In genomic region chr1:15757575-15758401, GRCh38 we compare ENCODE assay signal across 9 cellular contexts. TPM values are rescaled to one million over a fixed set of nuclear protein-coding genes. Genes with fewer than 3 reads are reported as not detected.
A peak's percentile ranks its signal among the peaks of the same experiment; 100 is the strongest.
DNase-seq lines count a peak whose midpoint lies in the region; ATAC-seq, FAIRE-seq and TF ChIP-seq lines count a peak whose summit lies in the region.
"Had no signal": no experiment of that assay in that cellular context is flagged by ENCODE, and none has a peak within 500 bp of the region (broad histone marks: within the 10 kb centered on the region; RNA-seq: fewer than 3 reads in every experiment).

No MANE protein-coding gene starts in this region.

- H3K4me2 ChIP-seq in A549 (peak overlapping the region; percentile 85), IMR-90 (ENCODE audit: low read depth, low read length) (peak overlapping the region; percentile 84)

- H3K56ac ChIP-seq in IMR-90 (ENCODE audit: extremely low read depth, insufficient read depth, low read length): no peak overlapping the region

- H3K79me1 ChIP-seq in IMR-90 (ENCODE audit: low read depth in 1 of 2, low read length in 2 of 2): peaks cover 8 to 37% of the 10 kb centered on the region in 2 experiments; a peak in 3 of 4 replicates

- ATAC-seq in A549 (peak; percentile 19 to 21; a peak in 4 of 6 replicates), IMR-90 (ENCODE audit: low read depth) (peak; percentile 6; the same call in 1 of the 2 replicates), HG03521 (IDR thresholded peaks at IDR 0.05; ENCODE audit: unreplicated experiment) (no peak)

- H2BK20ac ChIP-seq in IMR-90 (ENCODE audit: low read depth, low read length): no peak overlapping the region

- peak overlapping the region; percentile 96 for H4K5ac ChIP-seq in IMR-90 (ENCODE audit: low read depth, low read length)

- H4K20me1 ChIP-seq in IMR-90 (ENCODE audit: insufficient read depth, low read length): peaks cover 20% of the 10 kb centered on the region

- peaks cover 7% of the 10 kb centered on the region for H3K9me1 ChIP-seq in IMR-90 (ENCODE audit: insufficient read depth, low read length)

- peak overlapping the region; percentile 54 for H2AK5ac ChIP-seq in IMR-90 (ENCODE audit: low read depth, low read length)

- DNase-seq in A549 (ENCODE audit: low read depth in 1 of 2, low spot score in 1 of 2) (no peak), IMR-90 (peak; percentile 12), dorsolateral prefrontal cortex (no peak), SKM-1 (lab: John Stamatoyannopoulos, UW; ENCODE audit: unreplicated experiment) (no peak), mucosa of gallbladder (ENCODE audit: low spot score) (no peak)
- DNase-seq in activated CD4-positive, CD25-positive, alpha-beta regulatory T cell treated with anti-CD3 and anti-CD28 coated beads, Interleukin-2, amount 50 U/mL, for 72 hours: no peak
- DNase-seq: NCI-H1417 treated with DMSO at 0.1 percent for 48 hours had no signal

- H3K14ac ChIP-seq in IMR-90 (replicated peaks; ENCODE audit: low read depth, low read length): peak overlapping the region; percentile 94

- H3K18ac ChIP-seq in IMR-90 (ENCODE audit: low read depth, low read length): peak overlapping the region; percentile 48; the same call in 1 of the 2 replicates

- H3K4ac ChIP-seq in IMR-90 (ENCODE audit: low read depth, low read length): peak overlapping the region; percentile 84

- peak overlapping the region; percentile 40 to 96 for H4K8ac ChIP-seq in IMR-90 (ENCODE audit: low read depth in 2 of 2, low read length in 2 of 2)

- intact Hi-C loops in IMR-90 (cut with micrococcal nuclease) (no loop called here), dorsolateral prefrontal cortex (cut with DNase I) (no loop called here)

- WGBS in A549 (ENCODE audit: missing lambda C conversion rate): 51% methylated on average over 17 of the region's 28 CpGs
- 28% methylated on average over 6 of the region's 28 CpGs; no CpG with 5 or more reads in 1 of the 2 experiments for WGBS in IMR-90 (ENCODE audit: extremely low coverage in 2 of 2, insufficient read length in 1 of 2), 2 experiments

- H3K4me3 ChIP-seq in A549: peak overlapping the region; percentile 97
- peak overlapping the region; percentile 68 for H3K4me3 ChIP-seq in IMR-90 (ENCODE audit: insufficient read depth, low read depth, low read length)
- peak overlapping the region in 45 of 59 donors; percentile 1 to 67 (median 55) for H3K4me3 ChIP-seq in dorsolateral prefrontal cortex
- peak overlapping the region; percentile 75 to 82 for H3K4me3 ChIP-seq in mucosa of rectum (ENCODE audit: low read length in 2 of 2)

- H3K9ac ChIP-seq in IMR-90 (ENCODE audit: low read depth, low read length) (peak overlapping the region; percentile 22), mucosa of rectum (ENCODE audit: low read depth in 1 of 2, low read length in 2 of 2) (peak overlapping the region; percentile 90 to 95)

- CTCF ChIA-PET in A549 (lab: Yijun Ruan, JAX) (interaction anchor here (0.9 to 1.5 kb wide), 2 partner anchors 16 to 140 kb away, joined by 3 to 7 read pairs; no protein-coding TSS in a partner anchor), IMR-90 (lab: Yijun Ruan, JAX) (no interaction called here)

- in situ Hi-C loops in IMR-90 (cut with MboI; ENCODE audit: low sequenced_read_pairs): no loop called here

- H2BK120ac ChIP-seq in IMR-90 (ENCODE audit: low read depth, low read length): peak overlapping the region; percentile 47

- no peaks in the 10 kb centered on the region; the same call in 1 of the 2 replicates for H3K36me3 ChIP-seq in IMR-90 (ENCODE audit: control insufficient read depth, insufficient read depth, low read length)
- peaks cover 0 to 6% of the 10 kb centered on the region in 2 donors for H3K36me3 ChIP-seq in mucosa of rectum (ENCODE audit: control insufficient read depth in 2 of 2, insufficient read depth in 2 of 2, low read length in 2 of 2)

- POLR2A ChIA-PET in A549 (lab: Yijun Ruan, JAX): no interaction called here
- POLR2A ChIA-PET in IMR-90 (lab: Charles Lee; ENCODE audit: unreplicated experiment): no interaction called here

- no peak for FAIRE-seq in A549 (lab: Jason Lieb, UNC)

- H3K4me1 ChIP-seq in A549 (peaks cover 46% of the 10 kb centered on the region), IMR-90 (ENCODE audit: control insufficient read depth, insufficient read depth, low read length) (peaks cover 17% of the 10 kb centered on the region), mucosa of rectum (ENCODE audit: control insufficient read depth in 2 of 2, insufficient read depth in 2 of 2, low read length in 2 of 2) (peaks cover 25 to 49% of the 10 kb centered on the region in 2 donors)

- TF ChIP-seq RAD21 in A549 (conservative IDR thresholded peaks at IDR 0.05 in 1 of 2, IDR thresholded peaks at IDR 0.05 in 1 of 2) (no peak), IMR-90 (IDR thresholded peaks at IDR 0.05; ENCODE audit: low read length) (no peak)

- TF ChIP-seq CTCF in A549 (IDR thresholded peaks at IDR 0.05) (no peak), IMR-90 (conservative IDR thresholded peaks at IDR 0.05; ENCODE audit: low read depth, low read length) (no peak), dorsolateral prefrontal cortex (IDR thresholded peaks at IDR 0.05 in 54 of 56, conservative IDR thresholded peaks at IDR 0.05 in 2 of 56; ENCODE audit: low read depth in 1 of 56, partially characterized antibody in 56 of 56) (no peak)

- H3K27ac ChIP-seq in A549: peak overlapping the region; percentile 94 to 99
- H3K27ac ChIP-seq in IMR-90 (ENCODE audit: insufficient read depth, low read length): peak overlapping the region; percentile 39
- H3K27ac ChIP-seq in dorsolateral prefrontal cortex: peak overlapping the region in 9 of 59 donors; percentile 7 to 74 (median 33)
- peak overlapping the region; percentile 89 to 91 for H3K27ac ChIP-seq in mucosa of rectum (ENCODE audit: low read depth in 2 of 2, low read length in 2 of 2)

- no peaks in the 10 kb centered on the region for H3K27me3 ChIP-seq in IMR-90 (ENCODE audit: control insufficient read depth, insufficient read depth, low read length)
- H3K27me3 ChIP-seq in dorsolateral prefrontal cortex: peaks cover 0 to 36% (median 15%) of the 10 kb centered on the region in 45 donors
- H3K27me3 ChIP-seq in mucosa of rectum (ENCODE audit: control insufficient read depth in 2 of 2, insufficient read depth in 2 of 2, low read length in 2 of 2): peaks cover 0 to 4% of the 10 kb centered on the region in 2 donors

- peak overlapping the region; percentile 93 for H2AK9ac ChIP-seq in IMR-90 (replicated peaks; ENCODE audit: low read depth, low read length, poor library complexity)

- dilution Hi-C loops in IMR-90 (cut with HindIII; ENCODE audit: low sequenced_read_pairs, unreplicated experiment): no loop called here

- H2BK15ac ChIP-seq in IMR-90 (ENCODE audit: low read depth, low read length): peak overlapping the region; percentile 89; the same call in 2 of the 3 replicates

- TF ChIP-seq EP300 in A549 (IDR thresholded peaks at IDR 0.05): no peak

- H2BK5ac ChIP-seq in IMR-90 (ENCODE audit: low read depth, low read length, poor library complexity, severe bottlenecking): peak overlapping the region; percentile 23

- H4K91ac ChIP-seq in IMR-90 (ENCODE audit: insufficient read depth, low read depth, low read length): peak overlapping the region; percentile 93

- TF ChIP-seq POLR2A in A549 (IDR thresholded peaks at IDR 0.05; ENCODE audit: low read length): no peak
- no peak for TF ChIP-seq POLR2A in IMR-90 (IDR thresholded peaks at IDR 0.05; ENCODE audit: low read depth, low read length)

- BruUV-seq in IMR-90 (replicated peaks; lab: Mats Ljungman, UMichigan): no TSS peak

- peak overlapping the region; percentile 94 for H2AFZ ChIP-seq in IMR-90 (replicated peaks; ENCODE audit: low read length, poor library complexity)

- H3K9me3 ChIP-seq in A549: no peaks in the 10 kb centered on the region
- H3K9me3 ChIP-seq in IMR-90 (ENCODE audit: control insufficient read depth, insufficient read depth, low read length): no peaks in the 10 kb centered on the region
- H3K9me3 ChIP-seq in mucosa of rectum (ENCODE audit: control insufficient read depth in 2 of 2, low read length in 2 of 2): no peaks in the 10 kb centered on the region

- H3K23ac ChIP-seq in IMR-90 (ENCODE audit: low read depth, low read length): peak overlapping the region; percentile 87; the same call in 1 of the 2 replicates

RNA-seq across cellular contexts. Expression of gene FBLIM1, which starts 0.8 kb away (rescaled TPM):
- polyA plus RNA-seq in A549 (2011; rRNA removed): 24.6 and 28.9 TPM in 2 replicates
- 21.7 and 31.5 TPM in 2 replicates for polyA plus RNA-seq in A549 (2012; cell fraction: cytosol; rRNA removed)
- polyA plus RNA-seq in A549 (2012; cell fraction: nucleus; rRNA removed): 32.8 and 35.5 TPM in 2 replicates
- polyA plus RNA-seq in A549 (2017; fragmentation: RNase III; extraction: RNeasy Plus Mini Kit Qiagen cat#74134 plus additional on column Dnase treatment): 33.9 to 39.4 TPM (median 38.1 TPM) in 3 replicates
- polyA minus RNA-seq in A549 (2011; rRNA and poly(A)+ RNA removed): 13.5 and 26.6 TPM in 2 replicates
- 43.6 and 52.2 TPM in 2 replicates for total RNA-seq in IMR-90 (2012; rRNA removed)
- 140 and 159 TPM in 2 replicates for polyA plus RNA-seq in IMR-90 (2012; rRNA removed)
- 157 and 164 TPM in 2 replicates for polyA plus RNA-seq in IMR-90 (2012; cell fraction: cytosol; rRNA removed)
- 95.1 and 141 TPM in 2 replicates for polyA plus RNA-seq in IMR-90 (2012; cell fraction: nucleus; rRNA removed; ENCODE audit: low replicate concordance)
- total RNA-seq in dorsolateral prefrontal cortex: 10 to 100 TPM in 7 of 120 experiments, 1 to 10 TPM in 112, under 1 TPM in 1; 0.87 to 31.6 (median 3.9) TPM
- total RNA-seq in mucosa of gallbladder: 534 TPM

RNA-seq across cellular contexts. Expression of gene TMEM82, which starts 15.5 kb away (rescaled TPM):
- polyA plus RNA-seq in A549 (2011; rRNA removed) (not detected in 2 replicates), A549 (2017; fragmentation: RNase III; extraction: RNeasy Plus Mini Kit Qiagen cat#74134 plus additional on column Dnase treatment) (not detected in 3 replicates), IMR-90 (2012; rRNA removed) (not detected in 2 replicates)
- 0.04 and 0.09 TPM in 2 replicates for polyA plus RNA-seq in A549 (2012; cell fraction: cytosol; rRNA removed)
- 0.17 TPM in 1 of 2 replicates, not detected in the other for polyA plus RNA-seq in A549 (2012; cell fraction: nucleus; rRNA removed)
- not detected in 2 replicates for polyA minus RNA-seq in A549 (2011; rRNA and poly(A)+ RNA removed)
- total RNA-seq in IMR-90 (2012; rRNA removed) (not detected in 2 replicates), dorsolateral prefrontal cortex (not detected), mucosa of gallbladder (4.9 TPM)
- not detected in 2 replicates for polyA plus RNA-seq in IMR-90 (2012; cell fraction: cytosol; rRNA removed)
- polyA plus RNA-seq in IMR-90 (2012; cell fraction: nucleus; rRNA removed; ENCODE audit: low replicate concordance): not detected in 2 replicates

RNA-seq across cellular contexts. Expression of gene SLC25A34, which starts 21.7 kb away (rescaled TPM):
- polyA plus RNA-seq in A549 (2011; rRNA removed): 0.12 and 0.19 TPM in 2 replicates
- 0.19 and 0.22 TPM in 2 replicates for polyA plus RNA-seq in A549 (2012; cell fraction: cytosol; rRNA removed)
- 1.2 and 2.0 TPM in 2 replicates for polyA plus RNA-seq in A549 (2012; cell fraction: nucleus; rRNA removed)
- polyA plus RNA-seq in A549 (2017; fragmentation: RNase III; extraction: RNeasy Plus Mini Kit Qiagen cat#74134 plus additional on column Dnase treatment): 0.19 to 0.31 TPM (median 0.26 TPM) in 3 replicates
- not detected in 2 replicates for polyA minus RNA-seq in A549 (2011; rRNA and poly(A)+ RNA removed)
- under 0.01 TPM in 1 of 2 replicates, not detected in the other for total RNA-seq in IMR-90 (2012; rRNA removed)
- 0.72 and 1.1 TPM in 2 replicates for polyA plus RNA-seq in IMR-90 (2012; rRNA removed)
- 0.08 and 0.45 TPM in 2 replicates for polyA plus RNA-seq in IMR-90 (2012; cell fraction: cytosol; rRNA removed)
- 5.3 and 9.5 TPM in 2 replicates for polyA plus RNA-seq in IMR-90 (2012; cell fraction: nucleus; rRNA removed; ENCODE audit: low replicate concordance)
- 10 to 100 TPM in 4 of 120 experiments, 1 to 10 TPM in 116; 1.3 to 10.3 (median 4.4) TPM for total RNA-seq in dorsolateral prefrontal cortex
- total RNA-seq in mucosa of gallbladder: 10.1 TPM

RNA-seq across cellular contexts. Expression of gene UQCRHL, which starts 49.7 kb away (rescaled TPM):
- polyA plus RNA-seq in A549 (2011; rRNA removed) (2.0 and 4.1 TPM in 2 replicates), A549 (2017; fragmentation: RNase III; extraction: RNeasy Plus Mini Kit Qiagen cat#74134 plus additional on column Dnase treatment) (0.64 to 1.2 TPM (median 0.68 TPM) in 3 replicates), IMR-90 (2012; rRNA removed) (2.4 and 2.6 TPM in 2 replicates)
- 1.6 and 2.1 TPM in 2 replicates for polyA plus RNA-seq in A549 (2012; cell fraction: cytosol; rRNA removed)
- polyA plus RNA-seq in A549 (2012; cell fraction: nucleus; rRNA removed): 0.46 and 0.81 TPM in 2 replicates
- polyA minus RNA-seq in A549 (2011; rRNA and poly(A)+ RNA removed): 0.37 and 0.54 TPM in 2 replicates
- total RNA-seq in IMR-90 (2012; rRNA removed) (1.4 and 2.8 TPM in 2 replicates), dorsolateral prefrontal cortex (1 to 10 TPM in 119 of 120 experiments, under 1 TPM in 1; 0.97 to 5.3 (median 3.0) TPM), mucosa of gallbladder (2.0 TPM)
- polyA plus RNA-seq in IMR-90 (2012; cell fraction: cytosol; rRNA removed): 0.44 and 0.71 TPM in 2 replicates
- 0.13 and 1.4 TPM in 2 replicates for polyA plus RNA-seq in IMR-90 (2012; cell fraction: nucleus; rRNA removed; ENCODE audit: low replicate concordance)

Comparison
In these comparisons a context has a peak if more than half of its experiments do, and no peak if none do; other contexts are left out.
1. RNA of gene FBLIM1, which starts 0.8 kb away (total RNA-seq): 534 TPM in mucosa of gallbladder (single experiment); 43.6 to 52.2 TPM in IMR-90 and 0.87 to 31.6 TPM in dorsolateral prefrontal cortex; every median in the first group is over 10 times any median in the second.
2. Peak in every context shown above with its lines, with median percentiles within 50 percentile points of each other: H3K4me3 ChIP-seq.